Comparison of ENCODE assay signal across 26 cellular contexts in genomic region chr1:27736252-27736651, GRCh38. TPM values are rescaled to one million over a fixed set of nuclear protein-coding genes. Genes with fewer than 3 reads are reported as not detected.
DNase-seq lines count a peak whose midpoint lies in the region; ATAC-seq, FAIRE-seq and TF ChIP-seq lines count a peak whose summit lies in the region.
"Had no signal": no experiment of that assay in that cellular context is flagged by ENCODE, and none has a peak within 500 bp of the region (broad histone marks: within the 10 kb centered on the region; RNA-seq: fewer than 3 reads in every experiment).

No MANE protein-coding gene starts in this region.

- in situ Hi-C loops in K562 (cut with MboI): no loop called here

- no peak for DNase-seq in K562 (ENCODE audit: extremely low read depth in 1 of 4, low spot score in 3 of 4)
- no peak for DNase-seq in endothelial cell of umbilical vein (ENCODE audit: low read depth, low spot score)
- DNase-seq in stimulated activated effector memory CD8-positive, alpha-beta T cell treated with anti-CD3 and anti-CD28 coated beads, Interleukin-12 subunit alpha, Interleukin-12 subunit beta, amount 100 ng/mL, for 72 hours (ENCODE audit: low spot score in 2 of 2): no peak
- DNase-seq in stimulated activated CD4-positive, alpha-beta T cell treated with anti-CD3 and anti-CD28 coated beads, Interleukin-4, amount 100 ng/mL, for 1 hour: no peak
- DNase-seq in left ventricle myocardium inferior: no peak
- DNase-seq: 8988T; ACHN; BE2C; C1 segment of cervical spinal cord; CD4-positive, alpha-beta memory T cell; CD4-positive, CD25-positive, alpha-beta regulatory T cell; CD8-positive, alpha-beta memory T cell; COR-L47; DMS 273 treated with DMSO at 0.1 percent for 48 hours; DMS153; DMS53; DMS79; DND-41; EL; GDM1 had no signal

- no peak overlapping the region for H2AFZ ChIP-seq in K562 (ENCODE audit: low read depth, low read length)
- H2AFZ ChIP-seq in endothelial cell of umbilical vein (ENCODE audit: low read depth, low read length): no peak overlapping the region

- TF ChIP-seq POLR2A in K562 (conservative IDR thresholded peaks at IDR 0.05): no peak
- TF ChIP-seq POLR2A in endothelial cell of umbilical vein (IDR thresholded peaks at IDR 0.05; ENCODE audit: low read depth, low read length): no peak

- 84% methylated on average over 3 of the region's 3 CpGs for WGBS in K562 (ENCODE audit: insufficient coverage, low coverage, missing lambda C conversion rate)

- TF ChIP-seq CTCF in K562 (IDR thresholded peaks at IDR 0.05 in 2 of 3, conservative IDR thresholded peaks at IDR 0.05 in 1 of 3; ENCODE audit: insufficient read depth in 2 of 3, low read depth in 1 of 3, low read length in 3 of 3) (no peak), endothelial cell of umbilical vein (IDR thresholded peaks at IDR 0.05; ENCODE audit: extremely low read depth in 1 of 2, insufficient read depth in 1 of 2, low read depth in 1 of 2, low read length in 2 of 2) (no peak), left ventricle myocardium inferior (IDR thresholded peaks at IDR 0.05; ENCODE audit: borderline replicate concordance) (no peak)

- no peak overlapping the region for H3K27ac ChIP-seq in K562 (ENCODE audit: extremely low read depth, low read depth, low read length)
- H3K27ac ChIP-seq in endothelial cell of umbilical vein (ENCODE audit: insufficient read depth, low read depth, low read length): no peak overlapping the region
- H3K27ac ChIP-seq in left ventricle myocardium inferior (replicated peaks): no peak overlapping the region
- H3K27ac ChIP-seq: BLaER1 had no signal

- no peak overlapping the region for H3K4me3 ChIP-seq in K562
- no peak overlapping the region for H3K4me3 ChIP-seq in endothelial cell of umbilical vein (replicated peaks in 1 of 3; ENCODE audit: insufficient read depth in 1 of 3, low read depth in 1 of 3, low read length in 3 of 3)
- no peak overlapping the region for H3K4me3 ChIP-seq in left ventricle myocardium inferior
- H3K4me3 ChIP-seq: BLaER1, GM12878 had no signal

- no peak for TF ChIP-seq EP300 in K562 (IDR thresholded peaks at IDR 0.05; ENCODE audit: low read length)

- no peaks in the 10 kb centered on the region for H4K20me1 ChIP-seq in K562 (replicated peaks; ENCODE audit: control insufficient read depth, insufficient read depth, low read length)
- no peaks in the 10 kb centered on the region for H4K20me1 ChIP-seq in endothelial cell of umbilical vein (replicated peaks; ENCODE audit: control insufficient read depth, extremely low read depth, insufficient read depth, low read length)
- H4K20me1 ChIP-seq: BLaER1 had no signal

- no peaks in the 10 kb centered on the region for H3K9me3 Mint-ChIP-seq in stimulated activated effector memory CD8-positive, alpha-beta T cell treated with anti-CD3 and anti-CD28 coated beads, Interleukin-12 subunit alpha, Interleukin-12 subunit beta, amount 100 ng/mL, for 72 hours
- H3K9me3 Mint-ChIP-seq: CD14-positive monocyte; CD4-positive, alpha-beta memory T cell; CD8-positive, alpha-beta memory T cell had no signal

- H3K4me2 ChIP-seq in K562 (ENCODE audit: insufficient read depth, low read length) (no peak overlapping the region), endothelial cell of umbilical vein (ENCODE audit: insufficient read depth, low read length) (no peak overlapping the region)
- H3K4me2 ChIP-seq: BLaER1 had no signal

- H3K36me3 Mint-ChIP-seq in stimulated activated effector memory CD8-positive, alpha-beta T cell treated with anti-CD3 and anti-CD28 coated beads, Interleukin-12 subunit alpha, Interleukin-12 subunit beta, amount 100 ng/mL, for 72 hours: peaks cover 61% of the 10 kb centered on the region

- H3K79me2 ChIP-seq in K562 (ENCODE audit: control insufficient read depth, insufficient read depth, low read length) (no peaks in the 10 kb centered on the region), endothelial cell of umbilical vein (ENCODE audit: control insufficient read depth, insufficient read depth, low read length) (no peaks in the 10 kb centered on the region)

- TF ChIP-seq RAD21 in K562 (CRISPR knock-in tag; conservative IDR thresholded peaks at IDR 0.05 in 1 of 2, IDR thresholded peaks at IDR 0.05 in 1 of 2): no peak

- H3K9me3 ChIP-seq in K562 (replicated peaks; ENCODE audit: control insufficient read depth, insufficient read depth, low read depth, low read length): no peaks in the 10 kb centered on the region
- no peaks in the 10 kb centered on the region for H3K9me3 ChIP-seq in endothelial cell of umbilical vein (replicated peaks; ENCODE audit: control insufficient read depth, insufficient read depth, low read length)
- no peaks in the 10 kb centered on the region for H3K9me3 ChIP-seq in left ventricle myocardium inferior (replicated peaks)
- H3K9me3 ChIP-seq: BE2C, BLaER1 had no signal

- POLR2A ChIA-PET in K562 (lab: Yijun Ruan, JAX): no interaction called here
- POLR2A ChIA-PET in endothelial cell of umbilical vein (lab: Charles Lee): no interaction called here

- H3K4me1 ChIP-seq in K562 (replicated peaks in 1 of 2; ENCODE audit: control insufficient read depth in 2 of 2, insufficient read depth in 2 of 2, low read length in 2 of 2) (no peaks in the 10 kb centered on the region), endothelial cell of umbilical vein (ENCODE audit: control insufficient read depth, extremely low read depth, insufficient read depth, low read length) (no peaks in the 10 kb centered on the region), left ventricle myocardium inferior (no peaks in the 10 kb centered on the region)
- H3K4me1 ChIP-seq: BE2C, BLaER1 had no signal

- FAIRE-seq in K562 (lab: Jason Lieb, UNC) (no peak), endothelial cell of umbilical vein (lab: Jason Lieb, UNC) (peak; percentile 43)
- FAIRE-seq: A204.1, GM12878, GM12892, GM18507 had no signal

- H3K4me3 Mint-ChIP-seq in stimulated activated effector memory CD8-positive, alpha-beta T cell treated with anti-CD3 and anti-CD28 coated beads, Interleukin-12 subunit alpha, Interleukin-12 subunit beta, amount 100 ng/mL, for 72 hours: no peak overlapping the region
- H3K4me3 Mint-ChIP-seq: CD14-positive monocyte; CD4-positive, alpha-beta memory T cell; CD4-positive, CD25-positive, alpha-beta regulatory T cell; CD8-positive, alpha-beta memory T cell had no signal

- dilution Hi-C loops in endothelial cell of umbilical vein (cut with MboI; ENCODE audit: extremely low pct_ligation_motif_present, low sequenced_read_pairs): no loop called here

- H3K9ac ChIP-seq in K562 (ENCODE audit: insufficient read depth in 1 of 2, low read depth in 2 of 2, low read length in 2 of 2) (no peak overlapping the region), endothelial cell of umbilical vein (replicated peaks; ENCODE audit: extremely low read depth, insufficient read depth, low read length) (no peak overlapping the region)
- H3K9ac ChIP-seq: BLaER1 had no signal

- no TSS peak for BruUV-seq in K562 (replicated peaks; lab: Mats Ljungman, UMichigan)
- BruUV-seq in endothelial cell of umbilical vein (replicated peaks; lab: Mats Ljungman, UMichigan): no TSS peak

- ATAC-seq in K562: no peak
- no peak for ATAC-seq in stimulated activated effector memory CD8-positive, alpha-beta T cell treated with anti-CD3 and anti-CD28 coated beads, Interleukin-12 subunit alpha, Interleukin-12 subunit beta, amount 100 ng/mL, for 72 hours
- ATAC-seq: GM12878 had no signal

- H3K27me3 ChIP-seq in K562 (ENCODE audit: control insufficient read depth in 2 of 2, insufficient read depth in 2 of 2, low read length in 2 of 2): no peaks in the 10 kb centered on the region
- no peaks in the 10 kb centered on the region for H3K27me3 ChIP-seq in endothelial cell of umbilical vein (ENCODE audit: control insufficient read depth in 2 of 2, insufficient read depth in 2 of 2, low read length in 2 of 2)
- no peaks in the 10 kb centered on the region for H3K27me3 ChIP-seq in left ventricle myocardium inferior (ENCODE audit: low read depth)
- H3K27me3 ChIP-seq: BE2C, BLaER1 had no signal

- H3K4me1 Mint-ChIP-seq in stimulated activated effector memory CD8-positive, alpha-beta T cell treated with anti-CD3 and anti-CD28 coated beads, Interleukin-12 subunit alpha, Interleukin-12 subunit beta, amount 100 ng/mL, for 72 hours: no peaks in the 10 kb centered on the region
- H3K4me1 Mint-ChIP-seq: CD14-positive monocyte had no signal

- intact Hi-C loops in K562 (cut with micrococcal nuclease) (no loop called here), endothelial cell of umbilical vein (cut with micrococcal nuclease) (no loop called here), left ventricle myocardium inferior (cut with micrococcal nuclease) (no loop called here)

- H3K9me1 ChIP-seq in K562 (ENCODE audit: control insufficient read depth, insufficient read depth, low read length): no peaks in the 10 kb centered on the region
- H3K9me1 ChIP-seq in endothelial cell of umbilical vein (replicated peaks; ENCODE audit: control insufficient read depth, extremely low read depth, insufficient read depth, low read length): no peaks in the 10 kb centered on the region

- CTCF ChIA-PET in K562 (lab: Yijun Ruan, JAX; ENCODE audit: low intra/inter-chr PET ratio) (no interaction called here), endothelial cell of umbilical vein (lab: Charles Lee) (no interaction called here)

- H3K36me3 ChIP-seq in K562 (ENCODE audit: control insufficient read depth, insufficient read depth, low read length) (peaks cover 38% of the 10 kb centered on the region; the same call in 2 of the 3 replicates), endothelial cell of umbilical vein (ENCODE audit: control insufficient read depth in 2 of 2, extremely low read depth in 1 of 2, insufficient read depth in 2 of 2, low read length in 2 of 2) (peaks cover 6% of the 10 kb centered on the region in 2 experiments), left ventricle myocardium inferior (peaks cover 92% of the 10 kb centered on the region)
- H3K36me3 ChIP-seq: BE2C had no signal

- H3K27ac Mint-ChIP-seq in stimulated activated effector memory CD8-positive, alpha-beta T cell treated with anti-CD3 and anti-CD28 coated beads, Interleukin-12 subunit alpha, Interleukin-12 subunit beta, amount 100 ng/mL, for 72 hours: peak overlapping the region; percentile 52

RNA-seq across cellular contexts. Expression of gene FAM76A, which starts 10.5 kb away (rescaled TPM):
- total RNA-seq in K562 (2011; cell fraction: chromatin; rRNA removed; ENCODE audit: low replicate concordance): 12.3 and 13.2 TPM in 2 replicates
- 6.0 and 6.4 TPM in 2 replicates for total RNA-seq in K562 (2011; cell fraction: nucleolus; rRNA removed)
- 10.6 and 13.1 TPM in 2 replicates for total RNA-seq in K562 (2011; cell fraction: nucleoplasm; rRNA removed)
- total RNA-seq in K562 (2014; rRNA removed) (14.3 and 14.6 TPM in 2 replicates), K562 (2014; rRNA removed; fragmentation: Illumina TruSeq; extraction: Trizol) (13.0 and 16.4 TPM in 2 replicates), K562 (2015; rRNA removed; fragmentation: Illumina TruSeq; extraction: Trizol) (11.9 and 13.1 TPM in 2 replicates), K562 (2021) (10.8 and 12.4 TPM in 2 replicates), endothelial cell of umbilical vein (11.9 and 12.8 TPM in 2 replicates), left ventricle myocardium inferior (9.9 TPM)
- polyA plus RNA-seq in K562 (2011; rRNA removed) (9.7 and 11.0 TPM in 2 replicates), K562 (2014; fragmentation: Illumina TruSeq; extraction: Trizol) (7.8 and 11.3 TPM in 2 replicates), K562 (2014; fragmentation: Nextera tagmentation; extraction: Ambion mirVana) (10 to 100 TPM in 1 of 2 experiments, 1 to 10 TPM in 1; 9.5 to 14.6 TPM), K562 (2014; rRNA removed) (11.4 and 13.6 TPM in 2 replicates), endothelial cell of umbilical vein (1.8 and 1.9 TPM in 2 replicates)
- polyA plus RNA-seq in K562 (2011; cell fraction: cytosol; rRNA removed): 2.8 and 5.7 TPM in 2 replicates
- 8.8 and 11.1 TPM in 2 replicates for polyA plus RNA-seq in K562 (2011; cell fraction: nucleus; rRNA removed)
- 7.7 and 8.6 TPM in 2 replicates for polyA plus RNA-seq in K562 (2012)
- polyA minus RNA-seq in K562 (2011; rRNA and poly(A)+ RNA removed): 14.6 and 19.8 TPM in 2 replicates
- 2.8 and 12.1 TPM in 2 replicates for polyA minus RNA-seq in K562 (2011; cell fraction: cytosol; rRNA and poly(A)+ RNA removed)
- polyA minus RNA-seq in K562 (2011; cell fraction: nucleus; rRNA and poly(A)+ RNA removed): 5.1 and 11.2 TPM in 2 replicates
- polyA plus RNA-seq in endothelial cell of umbilical vein (2011; cell fraction: cytosol; rRNA removed): 3.6 and 4.1 TPM in 2 replicates
- polyA plus RNA-seq in endothelial cell of umbilical vein (2011; cell fraction: nucleus; rRNA removed): 5.6 and 9.1 TPM in 2 replicates
- 4.6 and 5.7 TPM in 2 replicates for polyA plus RNA-seq in endothelial cell of umbilical vein (2012)
- polyA minus RNA-seq in endothelial cell of umbilical vein: 4.0 and 4.8 TPM in 2 replicates
- polyA minus RNA-seq in endothelial cell of umbilical vein (2011; cell fraction: cytosol; rRNA and poly(A)+ RNA removed): 4.2 TPM
- polyA minus RNA-seq in endothelial cell of umbilical vein (2011; cell fraction: nucleus; rRNA and poly(A)+ RNA removed): 3.3 and 3.6 TPM in 2 replicates

RNA-seq across cellular contexts. Expression of gene STX12, which starts 36.8 kb away (rescaled TPM):
- total RNA-seq in K562 (2011; cell fraction: chromatin; rRNA removed; ENCODE audit: low replicate concordance): 38.9 and 95.6 TPM in 2 replicates
- 20.0 and 21.6 TPM in 2 replicates for total RNA-seq in K562 (2011; cell fraction: nucleolus; rRNA removed)
- 42.5 and 46.3 TPM in 2 replicates for total RNA-seq in K562 (2011; cell fraction: nucleoplasm; rRNA removed)
- total RNA-seq in K562 (2014; rRNA removed): 18.2 and 27.2 TPM in 2 replicates
- 27.1 and 31.5 TPM in 2 replicates for total RNA-seq in K562 (2014; rRNA removed; fragmentation: Illumina TruSeq; extraction: Trizol)
- total RNA-seq in K562 (2015; rRNA removed; fragmentation: Illumina TruSeq; extraction: Trizol): 24.7 and 25.7 TPM in 2 replicates
- 23.1 and 23.8 TPM in 2 replicates for total RNA-seq in K562 (2021)
- 18.4 and 24.4 TPM in 2 replicates for polyA plus RNA-seq in K562 (2011; rRNA removed)
- 9.6 and 15.1 TPM in 2 replicates for polyA plus RNA-seq in K562 (2011; cell fraction: cytosol; rRNA removed)
- polyA plus RNA-seq in K562 (2011; cell fraction: nucleus; rRNA removed): 23.7 and 41.6 TPM in 2 replicates
- polyA plus RNA-seq in K562 (2012): 14.9 and 21.8 TPM in 2 replicates
- 26.9 and 31.3 TPM in 2 replicates for polyA plus RNA-seq in K562 (2014; fragmentation: Illumina TruSeq; extraction: Trizol)
- 10 to 100 TPM; 23.1 to 27.4 TPM for polyA plus RNA-seq in K562 (2014; fragmentation: Nextera tagmentation; extraction: Ambion mirVana)
- polyA plus RNA-seq in K562 (2014; rRNA removed): 16.9 and 18.6 TPM in 2 replicates
- polyA minus RNA-seq in K562 (2011; rRNA and poly(A)+ RNA removed): 20.1 and 32.5 TPM in 2 replicates
- polyA minus RNA-seq in K562 (2011; cell fraction: cytosol; rRNA and poly(A)+ RNA removed): 9.1 and 14.3 TPM in 2 replicates
- 12.3 and 14.1 TPM in 2 replicates for polyA minus RNA-seq in K562 (2011; cell fraction: nucleus; rRNA and poly(A)+ RNA removed)
- 83.8 and 90.3 TPM in 2 replicates for total RNA-seq in endothelial cell of umbilical vein
- 26.1 and 28.7 TPM in 2 replicates for polyA plus RNA-seq in endothelial cell of umbilical vein
- 26.7 and 30.0 TPM in 2 replicates for polyA plus RNA-seq in endothelial cell of umbilical vein (2011; cell fraction: cytosol; rRNA removed)
- 75.1 and 101 TPM in 2 replicates for polyA plus RNA-seq in endothelial cell of umbilical vein (2011; cell fraction: nucleus; rRNA removed)
- 42.1 and 55.6 TPM in 2 replicates for polyA plus RNA-seq in endothelial cell of umbilical vein (2012)
- 37.5 and 39.0 TPM in 2 replicates for polyA minus RNA-seq in endothelial cell of umbilical vein
- 3.5 TPM for polyA minus RNA-seq in endothelial cell of umbilical vein (2011; cell fraction: cytosol; rRNA and poly(A)+ RNA removed)
- 49.3 and 68.0 TPM in 2 replicates for polyA minus RNA-seq in endothelial cell of umbilical vein (2011; cell fraction: nucleus; rRNA and poly(A)+ RNA removed)
- total RNA-seq in left ventricle myocardium inferior: 22.0 TPM
